Comparison of ENCODE assay signal across 2 cellular contexts in genomic region chr4:81664079-81664478, GRCh38.
TF ChIP-seq lines count a peak whose summit lies in the region.

No MANE protein-coding gene starts in this region.

TF ChIP-seq in liver, 16 proteins besides CTCF, POLR2A, EP300 and RAD21 (continued from another document):
- TF ChIP-seq HNF4A (conservative IDR thresholded peaks at IDR 0.05) (peak; percentile 49 to 59), NR2F2 (IDR thresholded peaks at IDR 0.05) (no peak), RXRA (IDR thresholded peaks at IDR 0.05) (peak in 1 of 2 donors; percentile 25), YY1 (IDR thresholded peaks at IDR 0.05) (peak; percentile 10), SP1 (IDR thresholded peaks at IDR 0.05) (peak; percentile 36)

TF ChIP-seq in HepG2, 621 proteins besides CTCF, POLR2A, EP300 and RAD21 (continued from another document):
- TF ChIP-seq KIAA2018 (CRISPR knock-in tag; IDR thresholded peaks at IDR 0.05; ENCODE audit: borderline replicate concordance): no peak
- no peak for TF ChIP-seq KDM5A (IDR thresholded peaks at IDR 0.05; ENCODE audit: borderline replicate concordance, low read length)
- TF ChIP-seq ZNF382 (CRISPR knock-in tag; IDR thresholded peaks at IDR 0.05; ENCODE audit: borderline replicate concordance): no peak
- no peak for TF ChIP-seq ZFP41 (CRISPR knock-in tag; IDR thresholded peaks at IDR 0.05; ENCODE audit: borderline replicate concordance)
- TF ChIP-seq JARID2 (CRISPR knock-in tag; IDR thresholded peaks at IDR 0.05; ENCODE audit: insufficient replicate concordance): no peak
